1 cellular context compared by ENCODE assay signal in genomic region chr12:1760566-1761382, GRCh38.
TF ChIP-seq lines count a peak whose summit lies in the region.

No MANE protein-coding gene starts in this region.

TF ChIP-seq in HepG2, 621 proteins besides CTCF, POLR2A, EP300 and RAD21 (continued from another document and continues in another):
- TF ChIP-seq AKNA (CRISPR knock-in tag; IDR thresholded peaks at IDR 0.05; ENCODE audit: borderline replicate concordance) (no peak), EEA1 (CRISPR knock-in tag; IDR thresholded peaks at IDR 0.05; ENCODE audit: borderline replicate concordance) (no peak), ZNF317 (CRISPR knock-in tag; IDR thresholded peaks at IDR 0.05) (peak; percentile 60; the same call in 1 of the 2 replicates), THRA (CRISPR knock-in tag; IDR thresholded peaks at IDR 0.05; ENCODE audit: borderline replicate concordance) (peak; percentile 95; the same call in 1 of the 2 replicates), ZNF160 (CRISPR knock-in tag; IDR thresholded peaks at IDR 0.05) (no peak), KLF15 (CRISPR knock-in tag; IDR thresholded peaks at IDR 0.05; ENCODE audit: borderline replicate concordance) (no peak), MIXL1 (CRISPR knock-in tag; IDR thresholded peaks at IDR 0.05) (peak; percentile 84; the same call in 1 of the 2 replicates), ZNF850 (CRISPR knock-in tag; conservative IDR thresholded peaks at IDR 0.05) (no peak), KDM6A (CRISPR knock-in tag; IDR thresholded peaks at IDR 0.05; ENCODE audit: low read depth) (peak; percentile 68; the same call in 1 of the 2 replicates), ZBTB21 (CRISPR knock-in tag; IDR thresholded peaks at IDR 0.05) (no peak), SIX1 (CRISPR knock-in tag; IDR thresholded peaks at IDR 0.05; ENCODE audit: borderline replicate concordance) (peak; percentile 42; the same call in 1 of the 2 replicates), EED (CRISPR knock-in tag; IDR thresholded peaks at IDR 0.05) (no peak), ZFP36L2 (CRISPR knock-in tag; IDR thresholded peaks at IDR 0.05) (no peak), ISL2 (CRISPR knock-in tag; IDR thresholded peaks at IDR 0.05) (peak; percentile 82), HOXA5 (CRISPR knock-in tag; IDR thresholded peaks at IDR 0.05) (0 out of 2 replicates have a peak, but pooled peaks have one; percentile 35), RBM22 (optimal IDR thresholded peaks at IDR 0.05; ENCODE audit: low read length) (no peak), FOXK1 (CRISPR knock-in tag; IDR thresholded peaks at IDR 0.05; ENCODE audit: borderline replicate concordance, low read depth) (peak; percentile 35; the same call in 1 of the 2 replicates), MLLT10 (CRISPR knock-in tag; IDR thresholded peaks at IDR 0.05) (no peak), ZSCAN25 (CRISPR knock-in tag; IDR thresholded peaks at IDR 0.05) (no peak), TEAD3 (CRISPR knock-in tag; optimal IDR thresholded peaks at IDR 0.05; ENCODE audit: borderline replicate concordance) (peak; percentile 76), SKI (IDR thresholded peaks at IDR 0.05; ENCODE audit: partially characterized antibody) (no peak), ZNF556 (CRISPR knock-in tag; IDR thresholded peaks at IDR 0.05; ENCODE audit: borderline replicate concordance) (no peak), KAT8 (CRISPR knock-in tag; IDR thresholded peaks at IDR 0.05) (peak; percentile 73), HMGA1 (CRISPR knock-in tag; conservative IDR thresholded peaks at IDR 0.05) (no peak), TSC22D2 (CRISPR knock-in tag; IDR thresholded peaks at IDR 0.05; ENCODE audit: borderline replicate concordance) (no peak), ETV6 (CRISPR knock-in tag; conservative IDR thresholded peaks at IDR 0.05) (no peak), RARG (CRISPR knock-in tag; IDR thresholded peaks at IDR 0.05; ENCODE audit: low read depth) (no peak), CBX2 (IDR thresholded peaks at IDR 0.05; ENCODE audit: low read depth, low read length) (no peak), CBX2 (CRISPR knock-in tag; IDR thresholded peaks at IDR 0.05; ENCODE audit: low read depth) (no peak), WIZ (CRISPR knock-in tag; IDR thresholded peaks at IDR 0.05) (no peak), RXRA (CRISPR knock-in tag; IDR thresholded peaks at IDR 0.05) (peak; percentile 70; the same call in 1 of the 2 replicates), ZNF121 (CRISPR knock-in tag; IDR thresholded peaks at IDR 0.05) (0 out of 2 replicates have a peak, but pooled peaks have one; percentile 30), TRIM22 (IDR thresholded peaks at IDR 0.05) (no peak), ZNF17 (CRISPR knock-in tag; IDR thresholded peaks at IDR 0.05) (no peak), ZBTB38 (CRISPR knock-in tag; IDR thresholded peaks at IDR 0.05) (no peak), NFE2L2 (IDR thresholded peaks at IDR 0.05; ENCODE audit: low read length) (no peak), CCAR2 (optimal IDR thresholded peaks at IDR 0.05; ENCODE audit: low read depth, low read length) (no peak), CC2D1A (CRISPR knock-in tag; IDR thresholded peaks at IDR 0.05) (no peak), POGZ (CRISPR knock-in tag; IDR thresholded peaks at IDR 0.05) (peak; percentile 90), ZNF644 (CRISPR knock-in tag; IDR thresholded peaks at IDR 0.05; ENCODE audit: low read depth) (no peak), ZBTB34 (CRISPR knock-in tag; IDR thresholded peaks at IDR 0.05) (no peak), RBFOX2 (IDR thresholded peaks at IDR 0.05; ENCODE audit: low read depth, low read length) (no peak), FOSL2 (CRISPR knock-in tag; IDR thresholded peaks at IDR 0.05) (peak; percentile 99), IRX3 (CRISPR knock-in tag; IDR thresholded peaks at IDR 0.05; ENCODE audit: borderline replicate concordance, low read depth) (no peak), SMC3 (IDR thresholded peaks at IDR 0.05; ENCODE audit: low read length) (no peak), ZFP90 (CRISPR knock-in tag; IDR thresholded peaks at IDR 0.05; ENCODE audit: borderline replicate concordance) (no peak), ZNF180 (CRISPR knock-in tag; IDR thresholded peaks at IDR 0.05; ENCODE audit: borderline replicate concordance, low read depth) (no peak)
- TF ChIP-seq, protein P1, sequence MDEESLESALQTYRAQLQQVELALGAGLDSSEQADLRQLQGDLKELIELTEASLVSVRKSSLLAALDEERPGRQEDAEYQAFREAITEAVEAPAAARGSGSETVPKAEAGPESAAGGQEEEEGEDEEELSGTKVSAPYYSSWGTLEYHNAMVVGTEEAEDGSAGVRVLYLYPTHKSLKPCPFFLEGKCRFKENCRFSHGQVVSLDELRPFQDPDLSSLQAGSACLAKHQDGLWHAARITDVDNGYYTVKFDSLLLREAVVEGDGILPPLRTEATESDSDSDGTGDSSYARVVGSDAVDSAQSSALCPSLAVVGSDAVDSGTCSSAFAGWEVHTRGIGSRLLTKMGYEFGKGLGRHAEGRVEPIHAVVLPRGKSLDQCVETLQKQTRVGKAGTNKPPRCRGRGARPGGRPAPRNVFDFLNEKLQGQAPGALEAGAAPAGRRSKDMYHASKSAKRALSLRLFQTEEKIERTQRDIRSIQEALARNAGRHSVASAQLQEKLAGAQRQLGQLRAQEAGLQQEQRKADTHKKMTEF (CRISPR knock-in tag; IDR thresholded peaks at IDR 0.05) = peak; percentile 89
- TF ChIP-seq, protein P2, sequence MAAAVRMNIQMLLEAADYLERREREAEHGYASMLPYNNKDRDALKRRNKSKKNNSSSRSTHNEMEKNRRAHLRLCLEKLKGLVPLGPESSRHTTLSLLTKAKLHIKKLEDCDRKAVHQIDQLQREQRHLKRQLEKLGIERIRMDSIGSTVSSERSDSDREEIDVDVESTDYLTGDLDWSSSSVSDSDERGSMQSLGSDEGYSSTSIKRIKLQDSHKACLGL (CRISPR knock-in tag; IDR thresholded peaks at IDR 0.05) = no peak
- TF ChIP-seq, protein P3, sequence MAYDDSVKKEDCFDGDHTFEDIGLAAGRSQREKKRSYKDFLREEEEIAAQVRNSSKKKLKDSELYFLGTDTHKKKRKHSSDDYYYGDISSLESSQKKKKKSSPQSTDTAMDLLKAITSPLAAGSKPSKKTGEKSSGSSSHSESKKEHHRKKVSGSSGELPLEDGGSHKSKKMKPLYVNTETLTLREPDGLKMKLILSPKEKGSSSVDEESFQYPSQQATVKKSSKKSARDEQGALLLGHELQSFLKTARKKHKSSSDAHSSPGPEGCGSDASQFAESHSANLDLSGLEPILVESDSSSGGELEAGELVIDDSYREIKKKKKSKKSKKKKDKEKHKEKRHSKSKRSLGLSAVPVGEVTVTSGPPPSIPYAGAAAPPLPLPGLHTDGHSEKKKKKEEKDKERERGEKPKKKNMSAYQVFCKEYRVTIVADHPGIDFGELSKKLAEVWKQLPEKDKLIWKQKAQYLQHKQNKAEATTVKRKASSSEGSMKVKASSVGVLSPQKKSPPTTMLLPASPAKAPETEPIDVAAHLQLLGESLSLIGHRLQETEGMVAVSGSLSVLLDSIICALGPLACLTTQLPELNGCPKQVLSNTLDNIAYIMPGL (CRISPR knock-in tag; IDR thresholded peaks at IDR 0.05; ENCODE audit: borderline replicate concordance in 1 of 2, low read depth in 1 of 2) = no peak; a peak in 1 of 4 replicates
- TF ChIP-seq, protein P4, sequence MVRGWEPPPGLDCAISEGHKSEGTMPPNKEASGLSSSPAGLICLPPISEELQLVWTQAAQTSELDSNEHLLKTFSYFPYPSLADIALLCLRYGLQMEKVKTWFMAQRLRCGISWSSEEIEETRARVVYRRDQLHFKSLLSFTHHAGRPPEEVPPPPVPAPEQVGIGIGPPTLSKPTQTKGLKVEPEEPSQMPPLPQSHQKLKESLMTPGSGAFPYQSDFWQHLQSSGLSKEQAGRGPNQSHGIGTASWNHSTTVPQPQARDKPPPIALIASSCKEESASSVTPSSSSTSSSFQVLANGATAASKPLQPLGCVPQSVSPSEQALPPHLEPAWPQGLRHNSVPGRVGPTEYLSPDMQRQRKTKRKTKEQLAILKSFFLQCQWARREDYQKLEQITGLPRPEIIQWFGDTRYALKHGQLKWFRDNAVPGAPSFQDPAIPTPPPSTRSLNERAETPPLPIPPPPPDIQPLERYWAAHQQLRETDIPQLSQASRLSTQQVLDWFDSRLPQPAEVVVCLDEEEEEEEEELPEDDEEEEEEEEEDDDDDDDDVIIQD (CRISPR knock-in tag; IDR thresholded peaks at IDR 0.05; ENCODE audit: low read depth) = peak; percentile 95
- TF ChIP-seq, protein P5, sequence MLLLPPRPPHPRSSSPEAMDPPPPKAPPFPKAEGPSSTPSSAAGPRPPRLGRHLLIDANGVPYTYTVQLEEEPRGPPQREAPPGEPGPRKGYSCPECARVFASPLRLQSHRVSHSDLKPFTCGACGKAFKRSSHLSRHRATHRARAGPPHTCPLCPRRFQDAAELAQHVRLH (CRISPR knock-in tag; IDR thresholded peaks at IDR 0.05; ENCODE audit: borderline replicate concordance, low read depth) = 0 out of 2 replicates have a peak, but pooled peaks have one; percentile 55
- TF ChIP-seq, protein P6, sequence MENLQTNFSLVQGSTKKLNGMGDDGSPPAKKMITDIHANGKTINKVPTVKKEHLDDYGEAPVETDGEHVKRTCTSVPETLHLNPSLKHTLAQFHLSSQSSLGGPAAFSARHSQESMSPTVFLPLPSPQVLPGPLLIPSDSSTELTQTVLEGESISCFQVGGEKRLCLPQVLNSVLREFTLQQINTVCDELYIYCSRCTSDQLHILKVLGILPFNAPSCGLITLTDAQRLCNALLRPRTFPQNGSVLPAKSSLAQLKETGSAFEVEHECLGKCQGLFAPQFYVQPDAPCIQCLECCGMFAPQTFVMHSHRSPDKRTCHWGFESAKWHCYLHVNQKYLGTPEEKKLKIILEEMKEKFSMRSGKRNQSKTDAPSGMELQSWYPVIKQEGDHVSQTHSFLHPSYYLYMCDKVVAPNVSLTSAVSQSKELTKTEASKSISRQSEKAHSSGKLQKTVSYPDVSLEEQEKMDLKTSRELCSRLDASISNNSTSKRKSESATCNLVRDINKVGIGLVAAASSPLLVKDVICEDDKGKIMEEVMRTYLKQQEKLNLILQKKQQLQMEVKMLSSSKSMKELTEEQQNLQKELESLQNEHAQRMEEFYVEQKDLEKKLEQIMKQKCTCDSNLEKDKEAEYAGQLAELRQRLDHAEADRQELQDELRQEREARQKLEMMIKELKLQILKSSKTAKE (CRISPR knock-in tag; IDR thresholded peaks at IDR 0.05; ENCODE audit: borderline replicate concordance) = no peak
